ENCODE assay signal across 9 cellular contexts in genomic region chr2:240134466-240134865, GRCh38. TPM values are rescaled to one million over a fixed set of nuclear protein-coding genes. Genes with fewer than 3 reads are reported as not detected.
DNase-seq lines count a peak whose midpoint lies in the region; ATAC-seq and TF ChIP-seq lines count a peak whose summit lies in the region.
"Had no signal": no experiment of that assay in that cellular context is flagged by ENCODE, and none has a peak within 500 bp of the region (broad histone marks: within the 10 kb centered on the region; RNA-seq: fewer than 3 reads in every experiment).

No MANE protein-coding gene starts in this region.

- ATAC-seq in HG03457 (IDR thresholded peaks at IDR 0.05; ENCODE audit: unreplicated experiment) (no peak), GM19351 (IDR thresholded peaks at IDR 0.05; ENCODE audit: unreplicated experiment) (no peak)

- CTCF ChIA-PET in AG04450 (lab: Charles Lee), result interaction anchor here (2.0 kb wide), 1 partner anchor 9 kb away, joined by 7 read pairs; no protein-coding TSS in a partner anchor

- DNase-seq in AG04450 (ENCODE audit: low read depth, low spot score), result no peak
- no peak for DNase-seq in HFFc6
- DNase-seq in adipocyte (ENCODE audit: low read depth), result no peak
- no peak for DNase-seq in erythroblast (lab: John Stamatoyannopoulos, UW)
- DNase-seq in T1000 (lab: John Stamatoyannopoulos, UW), result no peak
- DNase-seq: effector memory CD4-positive, alpha-beta T cell had no signal

- peaks cover 14% of the 10 kb centered on the region for H3K4me1 ChIP-seq in adipocyte (ENCODE audit: control insufficient read depth, insufficient read depth, low read length)
- H3K4me1 ChIP-seq in mucosa of stomach (ENCODE audit: control insufficient read depth, insufficient read depth, low read length), result peaks cover 12% of the 10 kb centered on the region

- POLR2A ChIA-PET in AG04450 (lab: Yijun Ruan, JAX), result no interaction called here

- no peaks in the 10 kb centered on the region; the same call in 1 of the 2 replicates for H3K9me3 ChIP-seq in AG04450 (ENCODE audit: control insufficient read depth, insufficient read depth, low read length)
- no peaks in the 10 kb centered on the region for H3K9me3 ChIP-seq in adipocyte (ENCODE audit: control insufficient read depth, low read length)
- H3K9me3 ChIP-seq in mucosa of stomach (ENCODE audit: control insufficient read depth, low read length), result no peaks in the 10 kb centered on the region

- H3K27ac Mint-ChIP-seq in HFFc6, result peak overlapping the region; percentile 54; the same call in 1 of the 2 replicates

- no peak for TF ChIP-seq CTCF in AG04450 (IDR thresholded peaks at IDR 0.05; ENCODE audit: low read depth, low read length)
- no peak for TF ChIP-seq CTCF in HFFc6 (IDR thresholded peaks at IDR 0.05)

- H3K9me3 Mint-ChIP-seq in HFFc6, result no peaks in the 10 kb centered on the region

- peak overlapping the region; percentile 92; the same call in 1 of the 2 replicates for H3K4me3 ChIP-seq in AG04450 (ENCODE audit: low read depth, low read length)
- H3K4me3 ChIP-seq in adipocyte (ENCODE audit: low read length), result peak overlapping the region; percentile 98
- no peak overlapping the region for H3K4me3 ChIP-seq in mucosa of stomach (ENCODE audit: low read length)

- H3K36me3 ChIP-seq in adipocyte (ENCODE audit: control insufficient read depth, insufficient read depth, low read length, severe bottlenecking) (peaks cover 41% of the 10 kb centered on the region), mucosa of stomach (ENCODE audit: control insufficient read depth, insufficient read depth, low read length) (peaks cover 4% of the 10 kb centered on the region)

- H3K4me1 Mint-ChIP-seq in HFFc6 (ENCODE audit: low read depth), result peaks cover 24% of the 10 kb centered on the region

- TF ChIP-seq POLR2A in erythroblast (IDR thresholded peaks at IDR 0.05; ENCODE audit: low read length), result no peak

- no peak overlapping the region for H3K27ac ChIP-seq in AG04450 (ENCODE audit: low read depth, low read length)

- peaks cover 2% of the 10 kb centered on the region for H3K27me3 Mint-ChIP-seq in HFFc6 (ENCODE audit: insufficient read depth)

- peaks cover 23% of the 10 kb centered on the region for H3K36me3 Mint-ChIP-seq in HFFc6 (ENCODE audit: low read depth)

- H3K4me3 Mint-ChIP-seq in HFFc6, result peak overlapping the region; percentile 93

- H3K27me3 ChIP-seq in AG04450 (ENCODE audit: control insufficient read depth, insufficient read depth, low read length), result no peaks in the 10 kb centered on the region
- no peaks in the 10 kb centered on the region for H3K27me3 ChIP-seq in adipocyte (replicated peaks; ENCODE audit: control insufficient read depth, insufficient read depth, low read length)
- no peaks in the 10 kb centered on the region for H3K27me3 ChIP-seq in mucosa of stomach (ENCODE audit: control insufficient read depth, insufficient read depth, low read length)

- peak overlapping the region; percentile 96 for H3K9ac ChIP-seq in adipocyte (ENCODE audit: low read length)
- peak overlapping the region; percentile 95 for H3K9ac ChIP-seq in mucosa of stomach (ENCODE audit: low read length)

RNA-seq across cellular contexts. Expression of gene COPS9, which starts 1.6 kb away (rescaled TPM):
- 322 and 360 TPM in 2 replicates for polyA plus RNA-seq in AG04450 (2011; rRNA removed)
- polyA minus RNA-seq in AG04450 (2011; rRNA and poly(A)+ RNA removed), result 17.2 and 18.4 TPM in 2 replicates
- 100 to 1,000 TPM; 147 to 239 (median 211) TPM for total RNA-seq in HFFc6 (2021; fragmentation: NEBNext Ultra II Directional; extraction: Animal tissue kit (Norgen Biotek cat#: 25700))

RNA-seq across cellular contexts. Expression of gene OTOS, which starts 6.0 kb away (rescaled TPM):
- not detected in 2 replicates for polyA plus RNA-seq in AG04450 (2011; rRNA removed)
- polyA minus RNA-seq in AG04450 (2011; rRNA and poly(A)+ RNA removed), result not detected in 2 replicates
- total RNA-seq in HFFc6 (2021; fragmentation: NEBNext Ultra II Directional; extraction: Animal tissue kit (Norgen Biotek cat#: 25700)), result under 1 TPM in 2 of 6 experiments, not detected in 4; 0.27 to 0.43 TPM
